Comparison of ENCODE assay signal across 10 cellular contexts in genomic region chr22:20532256-20532993, GRCh38. TPM values are rescaled to one million over a fixed set of nuclear protein-coding genes. Genes with fewer than 3 reads are reported as not detected.
DNase-seq lines count a peak whose midpoint lies in the region; ATAC-seq and TF ChIP-seq lines count a peak whose summit lies in the region.
"Had no signal": no experiment of that assay in that cellular context is flagged by ENCODE, and none has a peak within 500 bp of the region (broad histone marks: within the 10 kb centered on the region; RNA-seq: fewer than 3 reads in every experiment).

No MANE protein-coding gene starts in this region.

- peak overlapping the region; percentile 62 to 86 for H3K4ac ChIP-seq in mesenchymal stem cell (ENCODE audit: low read depth in 1 of 2, low read length in 2 of 2)

- ATAC-seq in activated CD4-positive, alpha-beta T cell treated with anti-CD3 and anti-CD28 coated beads for 36 hours = no peak
- ATAC-seq in body of pancreas = no peak
- ATAC-seq in HG03521 (IDR thresholded peaks at IDR 0.05; ENCODE audit: unreplicated experiment) = no peak

- no peaks in the 10 kb centered on the region for H3K9me3 Mint-ChIP-seq in activated CD4-positive, alpha-beta T cell treated with anti-CD3 and anti-CD28 coated beads for 36 hours (ENCODE audit: low read depth)
- H3K9me3 Mint-ChIP-seq: activated B cell treated with CpG ODN at 0.5 μM for 24 hours had no signal

- no peak for TF ChIP-seq POLR2A in body of pancreas (IDR thresholded peaks at IDR 0.05)

- H2AFZ ChIP-seq in mesenchymal stem cell (ENCODE audit: low read depth, low read length) = no peak overlapping the region

- DNase-seq in activated CD4-positive, alpha-beta T cell treated with anti-CD3 and anti-CD28 coated beads for 36 hours = no peak
- DNase-seq in activated CD4-positive, alpha-beta T cell treated with anti-CD3 and anti-CD28 coated beads, Interleukin-2, amount 50 U/mL, for 4 hours = no peak
- no peak for DNase-seq in body of pancreas
- no peak for DNase-seq in mesenchymal stem cell
- DNase-seq in stimulated activated CD4-positive, alpha-beta T cell treated with anti-CD3 and anti-CD28 coated beads, Interleukin-12 subunit alpha, Interleukin-12 subunit beta, amount 100 ng/mL, for 4 hours = no peak
- no peak for DNase-seq in NCI-H1048 (lab: John Stamatoyannopoulos, UW)
- DNase-seq: activated B cell treated with CpG ODN at 0.5 μM for 24 hours, NCI-H1694 treated with DMSO at 0.1 percent for 48 hours had no signal

- peak overlapping the region; percentile 94 for H4K91ac ChIP-seq in mesenchymal stem cell (ENCODE audit: low read length)

- H3K4me3 ChIP-seq in body of pancreas (no peak overlapping the region), mesenchymal stem cell (ENCODE audit: insufficient read depth in 1 of 2, low read depth in 1 of 2, low read length in 2 of 2) (peak overlapping the region in 1 of 2 experiments; percentile 10), thymus (ENCODE audit: low read length) (no peak overlapping the region)

- H3K4me3 Mint-ChIP-seq in activated CD4-positive, alpha-beta T cell treated with anti-CD3 and anti-CD28 coated beads for 36 hours = no peak overlapping the region
- H3K4me3 Mint-ChIP-seq: activated B cell treated with CpG ODN at 0.5 μM for 24 hours had no signal

- peak overlapping the region; percentile 87 for H4K8ac ChIP-seq in mesenchymal stem cell (ENCODE audit: low read length)

- peak overlapping the region; percentile 84 for H3K9ac ChIP-seq in mesenchymal stem cell (ENCODE audit: low read length)

- no peak for TF ChIP-seq CTCF in body of pancreas (IDR thresholded peaks at IDR 0.05)

- peak overlapping the region; percentile 94 for H2AK5ac ChIP-seq in mesenchymal stem cell (ENCODE audit: low read length, severe bottlenecking)

- H3K27me3 ChIP-seq in body of pancreas (no peaks in the 10 kb centered on the region), mesenchymal stem cell (ENCODE audit: control insufficient read depth in 1 of 2, insufficient read depth in 1 of 2, low read length in 2 of 2) (no peaks in the 10 kb centered on the region), thymus (ENCODE audit: control insufficient read depth, insufficient read depth) (no peaks in the 10 kb centered on the region)

- peak overlapping the region; percentile 32 for H3K4me2 ChIP-seq in mesenchymal stem cell (ENCODE audit: low read length, poor library complexity, severe bottlenecking)

- peak overlapping the region in 1 of 2 experiments; percentile 95 for H3K14ac ChIP-seq in mesenchymal stem cell (ENCODE audit: low read length in 2 of 2)

- H3K9me3 ChIP-seq in body of pancreas (no peaks in the 10 kb centered on the region), mesenchymal stem cell (ENCODE audit: control insufficient read depth, low read length) (no peaks in the 10 kb centered on the region), thymus (ENCODE audit: control insufficient read depth) (no peaks in the 10 kb centered on the region)

- peak overlapping the region; percentile 80 for H2BK120ac ChIP-seq in mesenchymal stem cell (ENCODE audit: low read depth, low read length)

- POLR2A ChIA-PET in activated CD4-positive, alpha-beta T cell treated with anti-CD3 and anti-CD28 coated beads for 36 hours (lab: Charles Lee) = interaction anchor here (1.0 to 1.4 kb wide), 2 partner anchors 8 to 11 kb away, joined by 4 to 5 read pairs; no protein-coding TSS in a partner anchor

- CTCF ChIA-PET in activated CD4-positive, alpha-beta T cell treated with anti-CD3 and anti-CD28 coated beads for 36 hours (lab: Charles Lee) = interaction anchor here (0.5 to 1.5 kb wide), 5 partner anchors 8 to 218 kb away, joined by 3 to 5 read pairs (median 4); no protein-coding TSS in a partner anchor

- peaks cover 0 to 2% of the 10 kb centered on the region in 2 donors for H3K36me3 ChIP-seq in body of pancreas (replicated peaks in 1 of 2; ENCODE audit: insufficient read depth in 1 of 2, low read depth in 2 of 2)
- H3K36me3 ChIP-seq in mesenchymal stem cell (ENCODE audit: control insufficient read depth in 1 of 2, insufficient read depth in 2 of 2, low read depth in 1 of 2, low read length in 2 of 2) = peaks cover 23 to 38% of the 10 kb centered on the region in 2 experiments
- H3K36me3 ChIP-seq in thymus (ENCODE audit: control insufficient read depth, insufficient read depth) = peaks cover 39% of the 10 kb centered on the region

- H3K23ac ChIP-seq in mesenchymal stem cell (ENCODE audit: low read length in 2 of 2) = peak overlapping the region in 1 of 2 experiments; percentile 35

- H3K4me1 Mint-ChIP-seq in activated CD4-positive, alpha-beta T cell treated with anti-CD3 and anti-CD28 coated beads for 36 hours = peaks cover 54% of the 10 kb centered on the region

- peak overlapping the region; percentile 33 for H2BK5ac ChIP-seq in mesenchymal stem cell (ENCODE audit: low read depth, low read length, poor library complexity, severe bottlenecking)

- peak overlapping the region; percentile 98 for H3K18ac ChIP-seq in mesenchymal stem cell (ENCODE audit: low read depth in 1 of 2, low read length in 2 of 2)

- H3K27ac ChIP-seq in body of pancreas = peak overlapping the region in 3 of 4 donors; percentile 39 to 63 (median 55)
- peak overlapping the region; percentile 86 for H3K27ac ChIP-seq in mesenchymal stem cell (ENCODE audit: low read length, poor library complexity, severe bottlenecking)
- H3K27ac ChIP-seq in thymus (ENCODE audit: low read depth) = peak overlapping the region; percentile 55

- H3K27ac Mint-ChIP-seq in activated CD4-positive, alpha-beta T cell treated with anti-CD3 and anti-CD28 coated beads for 36 hours = peak overlapping the region; percentile 58
- H3K27ac Mint-ChIP-seq: activated B cell treated with CpG ODN at 0.5 μM for 24 hours had no signal

- peaks cover 3% of the 10 kb centered on the region for H3K79me1 ChIP-seq in mesenchymal stem cell (replicated peaks; ENCODE audit: low read length, poor library complexity, severe bottlenecking)

- H3K4me1 ChIP-seq in body of pancreas (peaks cover 23% of the 10 kb centered on the region), mesenchymal stem cell (ENCODE audit: control insufficient read depth, insufficient read depth, low read depth, low read length) (peaks cover 60% of the 10 kb centered on the region), thymus (ENCODE audit: control insufficient read depth, insufficient read depth, low read length) (peaks cover 25% of the 10 kb centered on the region)

- peaks cover 24% of the 10 kb centered on the region for H3K36me3 Mint-ChIP-seq in activated CD4-positive, alpha-beta T cell treated with anti-CD3 and anti-CD28 coated beads for 36 hours (ENCODE audit: low read depth)

- intact Hi-C loops in activated CD4-positive, alpha-beta T cell treated with anti-CD3 and anti-CD28 coated beads for 36 hours (cut with DNase I, micrococcal nuclease) = no loop called here
- intact Hi-C loops in body of pancreas (cut with DNase I) = no loop called here

- H3K27me3 Mint-ChIP-seq in activated CD4-positive, alpha-beta T cell treated with anti-CD3 and anti-CD28 coated beads for 36 hours = no peaks in the 10 kb centered on the region
- H3K27me3 Mint-ChIP-seq: activated B cell treated with CpG ODN at 0.5 μM for 24 hours had no signal

- peak overlapping the region; percentile 39 for H2BK15ac ChIP-seq in mesenchymal stem cell (ENCODE audit: low read depth, poor library complexity, severe bottlenecking)

- WGBS in body of pancreas, 2 donors = 78 to 93% methylated on average over 9 to 10 of the region's 10 CpGs
- 73% methylated on average over 10 of the region's 10 CpGs for WGBS in mesenchymal stem cell
- 92% methylated on average over 10 of the region's 10 CpGs for WGBS in thymus

- peak overlapping the region; percentile 86 to 95 for H2BK12ac ChIP-seq in mesenchymal stem cell (ENCODE audit: low read length in 2 of 2)

RNA-seq across cellular contexts. Expression of gene MED15, which starts 25.0 kb away (rescaled TPM):
- total RNA-seq in activated CD4-positive, alpha-beta T cell treated with anti-CD3 and anti-CD28 coated beads for 36 hours = 100 to 1,000 TPM in 1 of 2 experiments, 10 to 100 TPM in 1; 84.4 to 107 TPM
- total RNA-seq in body of pancreas = 10 to 100 TPM; 31.6 to 36.9 TPM
- 63.2 TPM for polyA plus RNA-seq in mesenchymal stem cell (2013, experiment 1 of 2)
- 60.2 TPM for polyA plus RNA-seq in mesenchymal stem cell (2013, experiment 2 of 2)
- polyA plus RNA-seq in thymus = 61.6 TPM

RNA-seq across cellular contexts. Expression of gene KLHL22, which starts 36.8 kb away (rescaled TPM):
- total RNA-seq in activated CD4-positive, alpha-beta T cell treated with anti-CD3 and anti-CD28 coated beads for 36 hours = 10 to 100 TPM; 14.1 to 15.2 TPM
- 10 to 100 TPM; 10.1 to 11.9 TPM for total RNA-seq in body of pancreas
- polyA plus RNA-seq in mesenchymal stem cell (2013, experiment 1 of 2) = 10.8 TPM
- 10.8 TPM for polyA plus RNA-seq in mesenchymal stem cell (2013, experiment 2 of 2)
- polyA plus RNA-seq in thymus = 14.2 TPM
